31 cellular contexts compared by ENCODE assay signal in genomic region chr3:162743091-162743490, GRCh38.
"Had no signal": no experiment of that assay in that cellular context is flagged by ENCODE, and none has a peak within 500 bp of the region (broad histone marks: within the 10 kb centered on the region; RNA-seq: fewer than 3 reads in every experiment).

No MANE protein-coding gene starts in this region.

- H3K9me3 Mint-ChIP-seq: activated CD4-positive, alpha-beta T cell treated with anti-CD3 and anti-CD28 coated beads, Interleukin-2, amount 10 ng/mL, durations not matched to agents 7 days and 5 days had no signal

- H3K4me3 Mint-ChIP-seq: activated CD4-positive, alpha-beta T cell treated with anti-CD3 and anti-CD28 coated beads, Interleukin-2, amount 10 ng/mL, durations not matched to agents 7 days and 5 days; activated CD8-positive, alpha-beta memory T cell treated with anti-CD3 and anti-CD28 coated beads, Interleukin-2, amount 10 ng/mL, durations not matched to agents 7 days and 5 days; activated CD8-positive, alpha-beta T cell treated with anti-CD3 and anti-CD28 coated beads for 36 hours; activated naive CD8-positive, alpha-beta T cell treated with anti-CD3 and anti-CD28 coated beads, Interleukin-2, amount 50 U/mL, for 24 hours; activated T-helper 1 cell treated with anti-CD3 and anti-CD28 coated beads, Interleukin-12 subunit alpha, Interleukin-12 subunit beta, Interleukin-2, Interleukin-4 antibody, amounts not matched to agents 30 ng/mL and 10 ng/mL and 1 ng/mL, durations not matched to agents 14 hours and 24 hours and 36 hours; dendritic cell treated with granulocyte-macrophage colony-stimulating factor and Interleukin-4, amounts not matched to agents 40 ng/mL and 50 ng/mL, for 4 days; natural killer cell treated with Interleukin-12 subunit alpha and Interleukin-12 subunit beta and Interleukin-15 and Interleukin-18, amount 100 ng/mL, for 72 hours had no signal

- DNase-seq: activated CD4-positive, alpha-beta T cell treated with anti-CD3 and anti-CD28 coated beads, Interleukin-2, amount 10 ng/mL, durations not matched to agents 7 days and 5 days; activated CD4-positive, CD25-positive, alpha-beta regulatory T cell treated with anti-CD3 and anti-CD28 coated beads, Interleukin-2, amount 50 U/mL, for 72 hours; activated CD8-positive, alpha-beta memory T cell treated with anti-CD3 and anti-CD28 coated beads, Interleukin-2, amount 10 ng/mL, durations not matched to agents 7 days and 5 days; activated CD8-positive, alpha-beta T cell treated with anti-CD3 and anti-CD28 coated beads for 36 hours; activated gamma-delta T cell; activated naive CD4-positive, alpha-beta T cell treated with anti-CD3 and anti-CD28 coated beads, Interleukin-2, amount 50 U/mL, for 16 hours; activated naive CD8-positive, alpha-beta T cell treated with anti-CD3 and anti-CD28 coated beads, Interleukin-2, amount 50 U/mL, for 24 hours; activated T-cell treated with anti-CD3 and anti-CD28 coated beads for 4 hours; anterior cingulate cortex; body of pancreas; effector CD4-positive, alpha-beta T cell; erythroblast; hypothalamus; left ventricle myocardium superior; mammary epithelial cell; midbrain; pancreas; psoas muscle; stimulated activated CD4-positive, alpha-beta T cell treated with anti-CD3 and anti-CD28 coated beads, Interleukin-12 subunit alpha, Interleukin-12 subunit beta, amount 100 ng/mL, for 4 hours; stimulated activated CD4-positive, alpha-beta T cell treated with anti-CD3 and anti-CD28 coated beads, Interleukin-4, amount 100 ng/mL, for 4 hours; stomach; T-helper 9 cell had no signal

- H3K4me1 Mint-ChIP-seq: activated CD4-positive, alpha-beta T cell treated with anti-CD3 and anti-CD28 coated beads, Interleukin-2, amount 10 ng/mL, durations not matched to agents 7 days and 5 days; activated CD8-positive, alpha-beta memory T cell treated with anti-CD3 and anti-CD28 coated beads, Interleukin-2, amount 10 ng/mL, durations not matched to agents 7 days and 5 days; activated naive CD8-positive, alpha-beta T cell treated with anti-CD3 and anti-CD28 coated beads, Interleukin-2, amount 50 U/mL, for 24 hours had no signal

- ATAC-seq: activated CD8-positive, alpha-beta memory T cell treated with anti-CD3 and anti-CD28 coated beads, Interleukin-2, amount 10 ng/mL, durations not matched to agents 7 days and 5 days; activated CD8-positive, alpha-beta T cell treated with anti-CD3 and anti-CD28 coated beads for 36 hours; activated naive CD8-positive, alpha-beta T cell treated with anti-CD3 and anti-CD28 coated beads, Interleukin-2, amount 50 U/mL, for 24 hours; body of pancreas; left ventricle myocardium superior; natural killer cell treated with Interleukin-12 subunit alpha and Interleukin-12 subunit beta and Interleukin-15 and Interleukin-18, amount 100 ng/mL, for 72 hours; pancreas; psoas muscle had no signal

- H3K27me3 Mint-ChIP-seq: activated CD4-positive, alpha-beta T cell treated with anti-CD3 and anti-CD28 coated beads, Interleukin-2, amount 10 ng/mL, durations not matched to agents 7 days and 5 days; activated CD8-positive, alpha-beta memory T cell treated with anti-CD3 and anti-CD28 coated beads, Interleukin-2, amount 10 ng/mL, durations not matched to agents 7 days and 5 days; activated CD8-positive, alpha-beta T cell treated with anti-CD3 and anti-CD28 coated beads for 36 hours; activated naive CD8-positive, alpha-beta T cell treated with anti-CD3 and anti-CD28 coated beads, Interleukin-2, amount 50 U/mL, for 24 hours; dendritic cell treated with granulocyte-macrophage colony-stimulating factor and Interleukin-4, amounts not matched to agents 40 ng/mL and 50 ng/mL, for 4 days; natural killer cell treated with Interleukin-12 subunit alpha and Interleukin-12 subunit beta and Interleukin-15 and Interleukin-18, amount 100 ng/mL, for 72 hours had no signal

- H3K4me3 ChIP-seq: body of pancreas, cardiac muscle cell, pancreas, psoas muscle, right atrium auricular region, stomach, suprapubic skin, tibial nerve had no signal

- H3K4me1 ChIP-seq: body of pancreas, pancreas, psoas muscle, right atrium auricular region, stomach, suprapubic skin, tibial nerve had no signal

- H3K36me3 ChIP-seq: cardiac muscle cell, neutrophil, pancreas, right atrium auricular region, stomach, suprapubic skin, tibial nerve had no signal

- H3K27ac ChIP-seq: body of pancreas, cardiac muscle cell, neutrophil, pancreas, psoas muscle, right atrium auricular region, stomach, suprapubic skin, tibial nerve, VCaP had no signal

- H3K9me3 ChIP-seq: body of pancreas, neutrophil, pancreas, right atrium auricular region, suprapubic skin had no signal

- H3K27ac Mint-ChIP-seq: activated CD4-positive, alpha-beta T cell treated with anti-CD3 and anti-CD28 coated beads, Interleukin-2, amount 10 ng/mL, durations not matched to agents 7 days and 5 days; activated CD8-positive, alpha-beta memory T cell treated with anti-CD3 and anti-CD28 coated beads, Interleukin-2, amount 10 ng/mL, durations not matched to agents 7 days and 5 days; activated CD8-positive, alpha-beta T cell treated with anti-CD3 and anti-CD28 coated beads for 36 hours; activated naive CD8-positive, alpha-beta T cell treated with anti-CD3 and anti-CD28 coated beads, Interleukin-2, amount 50 U/mL, for 24 hours; activated T-helper 1 cell treated with anti-CD3 and anti-CD28 coated beads, Interleukin-12 subunit alpha, Interleukin-12 subunit beta, Interleukin-2, Interleukin-4 antibody, amounts not matched to agents 30 ng/mL and 10 ng/mL and 1 ng/mL, durations not matched to agents 14 hours and 24 hours and 36 hours; dendritic cell treated with granulocyte-macrophage colony-stimulating factor and Interleukin-4, amounts not matched to agents 40 ng/mL and 50 ng/mL, for 4 days; natural killer cell treated with Interleukin-12 subunit alpha and Interleukin-12 subunit beta and Interleukin-15 and Interleukin-18, amount 100 ng/mL, for 72 hours had no signal

- H3K27me3 ChIP-seq: body of pancreas, cardiac muscle cell, neutrophil, pancreas, right atrium auricular region, stomach, suprapubic skin, tibial nerve had no signal

- H3K36me3 Mint-ChIP-seq: activated CD8-positive, alpha-beta memory T cell treated with anti-CD3 and anti-CD28 coated beads, Interleukin-2, amount 10 ng/mL, durations not matched to agents 7 days and 5 days; natural killer cell treated with Interleukin-12 subunit alpha and Interleukin-12 subunit beta and Interleukin-15 and Interleukin-18, amount 100 ng/mL, for 72 hours had no signal
